ENCODE assay signal across 26 cellular contexts in the genomic region with DNA sequence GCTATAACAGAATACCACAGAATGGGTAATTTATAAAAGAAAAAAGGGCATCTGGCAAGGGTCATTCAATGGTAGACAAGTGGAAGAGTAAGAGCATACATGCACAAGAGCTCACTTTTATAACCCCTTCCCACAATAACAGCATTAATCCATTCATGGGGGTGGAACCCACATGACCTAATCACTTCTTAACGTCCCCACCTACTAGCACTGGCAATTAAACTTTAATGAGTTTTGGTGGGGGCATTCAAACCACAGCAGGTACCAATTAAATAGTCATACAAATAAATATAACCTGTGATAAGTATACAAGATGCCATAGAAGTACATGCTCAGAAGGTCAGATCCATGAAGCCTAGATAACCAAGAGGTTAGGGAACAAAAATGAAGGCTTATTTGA.
"Had no signal": no experiment of that assay in that cellular context is flagged by ENCODE, and none has a peak within 500 bp of the region (broad histone marks: within the 10 kb centered on the region; RNA-seq: fewer than 3 reads in every experiment).

No MANE protein-coding gene starts in this region.

- H3K27me3 ChIP-seq: hepatocyte, right lobe of liver, spleen, suprapubic skin, thyroid gland, uterus had no signal

- H3K4me3 Mint-ChIP-seq: nephron, type B pancreatic cell had no signal

- H2AFZ ChIP-seq: hepatocyte, parathyroid adenoma had no signal

- H3K9me3 Mint-ChIP-seq: type B pancreatic cell had no signal

- H3K27ac ChIP-seq: coronary artery, hepatocyte, left ventricle myocardium inferior, lower lobe of right lung, parathyroid adenoma, psoas muscle, right lobe of liver, spleen, suprapubic skin, thyroid gland, uterus had no signal

- H3K4me1 Mint-ChIP-seq: nephron had no signal

- H3K36me3 ChIP-seq: left ventricle myocardium inferior, lower lobe of right lung, right lobe of liver, suprapubic skin, thyroid gland, uterus had no signal

- H3K27ac Mint-ChIP-seq: nephron, type B pancreatic cell had no signal

- H3K27me3 Mint-ChIP-seq: type B pancreatic cell had no signal

- H3K4me2 ChIP-seq: hepatocyte had no signal

- ATAC-seq: left cardiac atrium, lower lobe of right lung, psoas muscle, right lobe of liver had no signal

- H3K4me1 ChIP-seq: lower lobe of right lung, psoas muscle, right lobe of liver, suprapubic skin, thyroid gland, uterus had no signal

- H3K4me3 ChIP-seq: coronary artery, hepatocyte, left ventricle myocardium inferior, lower lobe of right lung, psoas muscle, right lobe of liver, spleen, suprapubic skin, thyroid gland, uterus had no signal

- DNase-seq: effector CD4-positive, alpha-beta T cell; foreskin melanocyte; head of caudate nucleus; kidney; left cardiac atrium; left ventricle myocardium inferior; lower lobe of right lung; mesenchymal stem cell; midbrain; occipital lobe; psoas muscle; retina; right lobe of liver; spleen; stimulated activated CD4-positive, alpha-beta T cell treated with anti-CD3 and anti-CD28 coated beads, Interleukin-15, amount 100 ng/mL, for 24 hours; stimulated activated CD4-positive, alpha-beta T cell treated with anti-CD3 and anti-CD28 coated beads, Interleukin-1b, Interleukin-23, amount 100 ng/mL, for 48 hours; stimulated activated CD4-positive, alpha-beta T cell treated with anti-CD3 and anti-CD28 coated beads, Interleukin-4, amount 100 ng/mL, for 24 hours; stimulated activated naive CD4-positive, alpha-beta T cell; thyroid gland; uterus had no signal
